In the genomic region with DNA sequence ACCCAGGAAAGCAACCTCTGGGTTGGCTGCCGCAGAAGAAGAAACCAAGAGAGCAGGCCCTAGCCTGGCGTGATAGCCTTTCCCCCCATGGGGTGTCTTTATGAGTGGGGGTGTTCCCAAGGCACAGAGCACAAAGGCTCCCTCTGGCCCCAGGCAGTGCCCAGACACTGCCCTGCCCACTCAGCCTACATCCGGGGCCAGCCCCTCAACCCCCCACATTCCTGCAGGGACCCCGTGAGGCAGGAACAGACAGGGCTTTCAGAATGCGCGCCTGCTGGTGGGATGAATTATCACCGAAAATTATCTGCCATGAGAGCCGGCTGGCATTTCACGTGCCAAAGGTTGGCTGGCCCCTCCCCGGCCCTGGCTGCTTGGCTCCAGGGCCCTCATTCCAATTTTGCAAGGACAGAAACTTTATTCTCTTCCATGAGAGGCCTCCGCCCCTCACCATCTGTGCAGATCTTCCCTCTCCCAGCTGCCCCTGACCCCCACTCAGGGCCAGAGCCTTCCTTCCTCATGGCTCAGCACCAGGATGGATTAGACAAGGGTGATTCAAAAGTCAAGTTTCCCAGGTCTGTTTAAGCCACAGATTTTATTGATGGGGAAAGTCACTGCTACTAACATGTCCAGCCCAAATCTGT, we compare ENCODE assay signal across 22 cellular contexts. TPM values are rescaled to one million over a fixed set of nuclear protein-coding genes. Genes with fewer than 3 reads are reported as not detected.
DNase-seq lines count a peak whose midpoint lies in the region; ATAC-seq and TF ChIP-seq lines count a peak whose summit lies in the region.
"Had no signal": no experiment of that assay in that cellular context is flagged by ENCODE, and none has a peak within 500 bp of the region (broad histone marks: within the 10 kb centered on the region; RNA-seq: fewer than 3 reads in every experiment).

No MANE protein-coding gene starts in this region.

- peaks cover 24% of the 10 kb centered on the region for H3K4me1 ChIP-seq in left ventricle myocardium inferior
- H3K4me1 ChIP-seq in heart left ventricle = peaks cover 0 to 19% (median 10%) of the 10 kb centered on the region in 12 donors
- H3K4me1 ChIP-seq in spleen = peaks cover 0 to 39% (median 20%) of the 10 kb centered on the region in 6 donors
- H3K4me1 ChIP-seq: colonic mucosa had no signal

- peaks cover 8% of the 10 kb centered on the region for H3K9me3 ChIP-seq in left ventricle myocardium inferior (replicated peaks)
- peaks cover 0 to 6% (median 0%) of the 10 kb centered on the region in 12 donors for H3K9me3 ChIP-seq in heart left ventricle
- H3K9me3 ChIP-seq in spleen = no peaks in the 10 kb centered on the region
- H3K9me3 ChIP-seq: BE2C, colonic mucosa, tibial artery had no signal

- no peak for DNase-seq in left ventricle myocardium inferior
- DNase-seq in heart left ventricle = no peak
- no peak for DNase-seq in glutamatergic neuron
- no peak for DNase-seq in spleen
- DNase-seq in activated T-cell treated with anti-CD3 and anti-CD28 coated beads, Interleukin-2, amount 50 U/mL, for 72 hours = no peak
- DNase-seq in GM20000 (ENCODE audit: low spot score) = no peak
- DNase-seq: 8988T; activated CD4-positive, alpha-beta memory T cell treated with anti-CD3 and anti-CD28 coated beads, Interleukin-2, amount 10 ng/mL, durations not matched to agents 7 days and 5 days; activated T-cell treated with anti-CD3 and anti-CD28 coated beads, Interleukin-2, amount 50 U/mL, for 24 hours; BE2C; colonic mucosa; HCEC 1CT; NCI-H187; stimulated activated naive CD4-positive, alpha-beta T cell; tibial artery had no signal

- H3K9me3 Mint-ChIP-seq in glutamatergic neuron (ENCODE audit: unreplicated experiment) = peaks cover 2% of the 10 kb centered on the region
- no peaks in the 10 kb centered on the region for H3K9me3 Mint-ChIP-seq in activated T-cell treated with anti-CD3 and anti-CD28 coated beads, Interleukin-2, amount 50 U/mL, for 72 hours
- H3K9me3 Mint-ChIP-seq: activated CD4-positive, alpha-beta memory T cell treated with anti-CD3 and anti-CD28 coated beads, Interleukin-2, amount 10 ng/mL, durations not matched to agents 7 days and 5 days; activated naive CD4-positive, alpha-beta T cell treated with anti-CD3 and anti-CD28 coated beads, Interleukin-2, amount 50 U/mL, for 72 hours; activated T-cell treated with anti-CD3 and anti-CD28 coated beads, Interleukin-2, amount 50 U/mL, for 24 hours; IgD-negative memory B cell had no signal

- H3K4me1 Mint-ChIP-seq in glutamatergic neuron (ENCODE audit: low read depth, unreplicated experiment) = peaks cover 7% of the 10 kb centered on the region
- H3K4me1 Mint-ChIP-seq in activated T-cell treated with anti-CD3 and anti-CD28 coated beads, Interleukin-2, amount 50 U/mL, for 72 hours (ENCODE audit: low read depth) = peaks cover 8% of the 10 kb centered on the region

- peak overlapping the region; percentile 11 for H3K27ac Mint-ChIP-seq in glutamatergic neuron (ENCODE audit: unreplicated experiment)
- H3K27ac Mint-ChIP-seq in activated T-cell treated with anti-CD3 and anti-CD28 coated beads, Interleukin-2, amount 50 U/mL, for 72 hours = no peak overlapping the region
- H3K27ac Mint-ChIP-seq: activated CD4-positive, alpha-beta memory T cell treated with anti-CD3 and anti-CD28 coated beads, Interleukin-2, amount 10 ng/mL, durations not matched to agents 7 days and 5 days; activated naive CD4-positive, alpha-beta T cell treated with anti-CD3 and anti-CD28 coated beads, Interleukin-2, amount 50 U/mL, for 72 hours; activated T-cell treated with anti-CD3 and anti-CD28 coated beads, Interleukin-2, amount 50 U/mL, for 24 hours had no signal

- 52 to 65% (median 64%) methylated on average over 11 of the region's 11 CpGs for whole genome bisulfite sequencing in heart left ventricle, 4 donors
- WGBS in spleen, 5 donors = 77 to 81% (median 78%) methylated on average over 11 of the region's 11 CpGs

- ATAC-seq in heart left ventricle = no peak
- no peak for ATAC-seq in activated T-cell treated with anti-CD3 and anti-CD28 coated beads, Interleukin-2, amount 50 U/mL, for 72 hours (replicated peaks in 1 of 2)
- ATAC-seq: activated naive CD4-positive, alpha-beta T cell treated with anti-CD3 and anti-CD28 coated beads, Interleukin-2, amount 50 U/mL, for 72 hours; Right ventricle myocardium inferior had no signal

- no peak overlapping the region for H3K27ac ChIP-seq in left ventricle myocardium inferior (replicated peaks)
- H3K27ac ChIP-seq in heart left ventricle = no peak overlapping the region
- peak overlapping the region in 7 of 8 donors; percentile 32 to 83 (median 77) for H3K27ac ChIP-seq in spleen
- H3K27ac ChIP-seq: colonic mucosa, tibial artery, VCaP had no signal

- H3K27me3 ChIP-seq in left ventricle myocardium inferior (ENCODE audit: low read depth) (no peaks in the 10 kb centered on the region), heart left ventricle (no peaks in the 10 kb centered on the region), spleen (replicated peaks in 1 of 7) (no peaks in the 10 kb centered on the region)
- H3K27me3 ChIP-seq: BE2C, colonic mucosa had no signal

- intact Hi-C loops in left ventricle myocardium inferior (cut with micrococcal nuclease) = no loop called here
- intact Hi-C loops in heart left ventricle (cut with DNase I) = no loop called here
- intact Hi-C loops in spleen (cut with DNase I; ENCODE audit: low total_unique reads) = no loop called here

- no peaks in the 10 kb centered on the region for H3K36me3 Mint-ChIP-seq in glutamatergic neuron (ENCODE audit: unreplicated experiment)
- no peaks in the 10 kb centered on the region for H3K36me3 Mint-ChIP-seq in activated T-cell treated with anti-CD3 and anti-CD28 coated beads, Interleukin-2, amount 50 U/mL, for 72 hours (ENCODE audit: insufficient read depth in 2 of 2)
- H3K36me3 Mint-ChIP-seq: activated naive CD4-positive, alpha-beta T cell treated with anti-CD3 and anti-CD28 coated beads, Interleukin-2, amount 50 U/mL, for 72 hours; IgD-negative memory B cell had no signal

- H3K36me3 ChIP-seq in left ventricle myocardium inferior (no peaks in the 10 kb centered on the region), heart left ventricle (no peaks in the 10 kb centered on the region), spleen (no peaks in the 10 kb centered on the region)
- H3K36me3 ChIP-seq: BE2C, colonic mucosa, tibial artery had no signal

- TF ChIP-seq CTCF in left ventricle myocardium inferior (IDR thresholded peaks at IDR 0.05; ENCODE audit: borderline replicate concordance) (peak; percentile 14), heart left ventricle (IDR thresholded peaks at IDR 0.05) (no peak), glutamatergic neuron (IDR thresholded peaks at IDR 0.05; ENCODE audit: partially characterized antibody, unreplicated experiment) (no peak), spleen (IDR thresholded peaks at IDR 0.05 in 8 of 11, conservative IDR thresholded peaks at IDR 0.05 in 3 of 11) (peak in 4 of 11 experiments; percentile 18 to 48 (median 27)), GM20000 (IDR thresholded peaks at IDR 0.05; ENCODE audit: extremely low read depth, missing control alignments) (no peak)

- H3K4me3 ChIP-seq in left ventricle myocardium inferior (no peak overlapping the region), heart left ventricle (no peak overlapping the region), spleen (no peak overlapping the region)
- H3K4me3 ChIP-seq: colonic mucosa, tibial artery had no signal

- no peaks in the 10 kb centered on the region for H3K27me3 Mint-ChIP-seq in glutamatergic neuron (ENCODE audit: unreplicated experiment)
- peaks cover 18% of the 10 kb centered on the region for H3K27me3 Mint-ChIP-seq in activated T-cell treated with anti-CD3 and anti-CD28 coated beads, Interleukin-2, amount 50 U/mL, for 72 hours (ENCODE audit: low read depth)

- TF ChIP-seq POLR2A in heart left ventricle (IDR thresholded peaks at IDR 0.05) (no peak), spleen (IDR thresholded peaks at IDR 0.05) (no peak)

- H3K4me3 Mint-ChIP-seq in glutamatergic neuron (ENCODE audit: unreplicated experiment) = no peak overlapping the region
- no peak overlapping the region for H3K4me3 Mint-ChIP-seq in activated T-cell treated with anti-CD3 and anti-CD28 coated beads, Interleukin-2, amount 50 U/mL, for 72 hours
- H3K4me3 Mint-ChIP-seq: activated CD4-positive, alpha-beta memory T cell treated with anti-CD3 and anti-CD28 coated beads, Interleukin-2, amount 10 ng/mL, durations not matched to agents 7 days and 5 days; activated T-cell treated with anti-CD3 and anti-CD28 coated beads, Interleukin-2, amount 50 U/mL, for 24 hours; IgD-negative memory B cell had no signal

RNA-seq across cellular contexts. Expression of a gene that starts 32.5 kb away (rescaled TPM):
- not detected for total RNA-seq in left ventricle myocardium inferior
- not detected for total RNA-seq in heart left ventricle
- under 1 TPM; 0.07 to 0.15 TPM for polyA plus RNA-seq in heart left ventricle
- not detected for total RNA-seq in glutamatergic neuron (ENCODE audit: unreplicated experiment)
- not detected for total RNA-seq in spleen
- polyA plus RNA-seq in spleen = not detected
- total RNA-seq in activated T-cell treated with anti-CD3 and anti-CD28 coated beads, Interleukin-2, amount 50 U/mL, for 72 hours = not detected
- total RNA-seq: activated CD4-positive, alpha-beta memory T cell treated with anti-CD3 and anti-CD28 coated beads, Interleukin-2, amount 10 ng/mL, durations not matched to agents 7 days and 5 days; activated naive CD4-positive, alpha-beta T cell treated with anti-CD3 and anti-CD28 coated beads, Interleukin-2, amount 50 U/mL, for 72 hours; colonic mucosa; frontal cortex; mesenteric fat pad; Right ventricle myocardium inferior; T-helper 1 cell treated with Interleukin-12 subunit alpha and Interleukin-12 subunit beta and Interleukin-4 antibody, amounts not matched to agents 30 ng/mL and 1 ng/mL, for 36 hours had no signal
- polyA plus RNA-seq: IgD-negative memory B cell had no signal

RNA-seq across cellular contexts. Expression of a gene that starts 41.0 kb away (rescaled TPM):
- total RNA-seq in left ventricle myocardium inferior = 686 TPM
- total RNA-seq in heart left ventricle = 1,000 to 10,000 TPM in 3 of 9 donors, 100 to 1,000 TPM in 6; 600 to 1,072 (median 736) TPM
- 1,000 to 10,000 TPM; 2,555 to 3,054 TPM for polyA plus RNA-seq in heart left ventricle
- 559 TPM for total RNA-seq in glutamatergic neuron (ENCODE audit: unreplicated experiment)
- 1,000 to 10,000 TPM in 4 of 7 donors, 100 to 1,000 TPM in 3; 873 to 1,139 (median 1,001) TPM for total RNA-seq in spleen
- 1,000 to 10,000 TPM; 7,414 to 8,208 (median 8,201) TPM for polyA plus RNA-seq in spleen
- total RNA-seq in activated T-cell treated with anti-CD3 and anti-CD28 coated beads, Interleukin-2, amount 50 U/mL, for 72 hours = 1,000 to 10,000 TPM; 1,754 to 1,822 TPM

RNA-seq across cellular contexts. Expression of a gene that starts 41.2 kb away (rescaled TPM):
- total RNA-seq in left ventricle myocardium inferior (39.2 TPM), heart left ventricle (10 to 100 TPM; 27.0 to 56.7 (median 38.3) TPM), glutamatergic neuron (ENCODE audit: unreplicated experiment) (25.2 TPM), spleen (10 to 100 TPM; 33.6 to 50.4 (median 47.3) TPM)
- polyA plus RNA-seq in heart left ventricle (100 to 1,000 TPM in 1 of 2 donors, 10 to 100 TPM in 1; 39.7 to 102 TPM), spleen (10 to 100 TPM; 48.1 to 75.3 (median 48.9) TPM)
- 100 to 1,000 TPM; 116 to 125 TPM for total RNA-seq in activated T-cell treated with anti-CD3 and anti-CD28 coated beads, Interleukin-2, amount 50 U/mL, for 72 hours

RNA-seq across cellular contexts. Expression of a gene that starts 43.8 kb away (rescaled TPM):
- total RNA-seq in left ventricle myocardium inferior (41.1 TPM), heart left ventricle (10 to 100 TPM; 15.5 to 71.1 (median 37.3) TPM), glutamatergic neuron (ENCODE audit: unreplicated experiment) (not detected), spleen (100 to 1,000 TPM in 6 of 7 donors, 10 to 100 TPM in 1; 44.0 to 187 (median 139) TPM)
- polyA plus RNA-seq in heart left ventricle (1 to 10 TPM; 8.5 to 9.9 TPM), spleen (10 to 100 TPM in 1 of 3 donors, 1 to 10 TPM in 2; 3.0 to 12.5 (median 3.2) TPM)
- total RNA-seq in activated T-cell treated with anti-CD3 and anti-CD28 coated beads, Interleukin-2, amount 50 U/mL, for 72 hours = not detected
- total RNA-seq: activated CD4-positive, alpha-beta memory T cell treated with anti-CD3 and anti-CD28 coated beads, Interleukin-2, amount 10 ng/mL, durations not matched to agents 7 days and 5 days; activated naive CD4-positive, alpha-beta T cell treated with anti-CD3 and anti-CD28 coated beads, Interleukin-2, amount 50 U/mL, for 72 hours had no signal

RNA-seq across cellular contexts. Expression of a gene that starts 49.6 kb away (rescaled TPM):
- total RNA-seq in left ventricle myocardium inferior (1.0 TPM), heart left ventricle (1 to 10 TPM; 1.1 to 5.7 (median 1.6) TPM), glutamatergic neuron (ENCODE audit: unreplicated experiment) (51.0 TPM), spleen (1 to 10 TPM; 1.7 to 3.7 (median 2.5) TPM)
- polyA plus RNA-seq in heart left ventricle (under 1 TPM; 0.65 to 0.84 TPM), spleen (under 1 TPM; 0.14 to 0.35 (median 0.24) TPM)
- 1 to 10 TPM; 2.9 to 4.0 TPM for total RNA-seq in activated T-cell treated with anti-CD3 and anti-CD28 coated beads, Interleukin-2, amount 50 U/mL, for 72 hours

Comparison
In these comparisons a context has a peak if more than half of its experiments do, and no peak if none do; other contexts are left out.
1. H3K27ac ChIP-seq: peak in spleen (7 of 8); none in left ventricle myocardium inferior (single experiment) and heart left ventricle (0 of 12).